ENCODE assay signal across 15 cellular contexts in genomic region chr12:26874501-26875296, GRCh38. TPM values are rescaled to one million over a fixed set of nuclear protein-coding genes. Genes with fewer than 3 reads are reported as not detected.
DNase-seq lines count a peak whose midpoint lies in the region; ATAC-seq and TF ChIP-seq lines count a peak whose summit lies in the region.
"Had no signal": no experiment of that assay in that cellular context is flagged by ENCODE, and none has a peak within 500 bp of the region (broad histone marks: within the 10 kb centered on the region; RNA-seq: fewer than 3 reads in every experiment).

No MANE protein-coding gene starts in this region.

- peak overlapping the region; percentile 70 for H3K27ac Mint-ChIP-seq in type B pancreatic cell

- H3K27me3 Mint-ChIP-seq in type B pancreatic cell = no peaks in the 10 kb centered on the region

- no peaks in the 10 kb centered on the region for H3K9me3 Mint-ChIP-seq in type B pancreatic cell
- H3K9me3 Mint-ChIP-seq: activated T-cell treated with anti-CD3 and anti-CD28 coated beads, Interleukin-2, amount 50 U/mL, for 24 hours had no signal

- H3K27me3 ChIP-seq in right atrium auricular region = no peaks in the 10 kb centered on the region
- no peaks in the 10 kb centered on the region for H3K27me3 ChIP-seq in transverse colon
- H3K27me3 ChIP-seq in A673 (replicated peaks; ENCODE audit: insufficient read depth, low read depth, low read length, poor library complexity) = no peaks in the 10 kb centered on the region
- H3K27me3 ChIP-seq: heart left ventricle, upper lobe of left lung had no signal

- H3K27ac ChIP-seq in right atrium auricular region (no peak overlapping the region), transverse colon (no peak overlapping the region), A673 (ENCODE audit: low read depth, low read length, poor library complexity, severe bottlenecking) (no peak overlapping the region)
- H3K27ac ChIP-seq: upper lobe of left lung had no signal

- peaks cover 0 to 37% of the 10 kb centered on the region in 2 donors for H3K4me1 ChIP-seq in right atrium auricular region
- peaks cover 12 to 25% (median 20%) of the 10 kb centered on the region in 4 donors for H3K4me1 ChIP-seq in transverse colon
- peaks cover 7% of the 10 kb centered on the region for H3K4me1 ChIP-seq in A673 (ENCODE audit: insufficient read depth, low read length, poor library complexity, severe bottlenecking)

- ATAC-seq in Right ventricle myocardium inferior (peak; percentile 27), HG02943 (IDR thresholded peaks at IDR 0.05; ENCODE audit: low read depth, unreplicated experiment) (peak; percentile 55)

- intact Hi-C loops in Right ventricle myocardium inferior (cut with DNase I) = no loop called here
- intact Hi-C loops in transverse colon (cut with DNase I; ENCODE audit: low total_unique reads) = no loop called here
- intact Hi-C loops in A673 (cut with micrococcal nuclease; ENCODE audit: unreplicated experiment) = no loop called here

- no peak for TF ChIP-seq POLR2A in transverse colon (IDR thresholded peaks at IDR 0.05)

- DNase-seq in Right ventricle myocardium inferior (ENCODE audit: missing footprints) (no peak), right atrium auricular region (ENCODE audit: low spot score) (no peak), NOMO-1 treated with dmso at 0.1 percent for 144 hours (lab: John Stamatoyannopoulos, UW; ENCODE audit: unreplicated experiment) (peak; percentile 88), type B pancreatic cell (ENCODE audit: extremely low spot score, unreplicated experiment) (no peak), transverse colon (no peak), A673 (ENCODE audit: low spot score) (no peak), NCI-H1048 (lab: John Stamatoyannopoulos, UW) (no peak)
- DNase-seq: 8988T; activated T-cell treated with anti-CD3 and anti-CD28 coated beads, Interleukin-2, amount 50 U/mL, for 24 hours; NCI-H226; stimulated activated CD4-positive, alpha-beta T cell treated with anti-CD3 and anti-CD28 coated beads, Interleukin-2, amount 100 ng/mL, for 48 hours; T-helper 2 cell had no signal

- H3K36me3 ChIP-seq in right atrium auricular region (no peaks in the 10 kb centered on the region), transverse colon (no peaks in the 10 kb centered on the region), A673 (ENCODE audit: insufficient read depth, low read length, poor library complexity, severe bottlenecking) (no peaks in the 10 kb centered on the region)
- H3K36me3 ChIP-seq: heart left ventricle, upper lobe of left lung had no signal

- no peaks in the 10 kb centered on the region for H3K9me3 ChIP-seq in right atrium auricular region
- H3K9me3 ChIP-seq in transverse colon = no peaks in the 10 kb centered on the region
- no peaks in the 10 kb centered on the region for H3K9me3 ChIP-seq in A673 (ENCODE audit: low read depth, low read length, poor library complexity, severe bottlenecking)
- H3K9me3 ChIP-seq: heart left ventricle, upper lobe of left lung had no signal

- in situ Hi-C loops in transverse colon (cut with MboI; ENCODE audit: low pct_ligation_motif_present in 1 of 4, low pct_unique_long_range_greater_than_20kb in 1 of 4, low sequenced_read_pairs in 3 of 4) = no loop called here

- H3K36me3 Mint-ChIP-seq in type B pancreatic cell = peaks cover 8% of the 10 kb centered on the region

- peaks cover 24% of the 10 kb centered on the region for H3K4me1 Mint-ChIP-seq in type B pancreatic cell (ENCODE audit: unreplicated experiment)

- POLR2A ChIA-PET in A673 (lab: Charles Lee; ENCODE audit: low non-redundant PET) = no interaction called here

- CTCF ChIA-PET in A673 (lab: Charles Lee) = no interaction called here

- 73 to 100% methylated on average over 1 to 7 of the region's 7 CpGs for WGBS in transverse colon (ENCODE audit: low coverage in 1 of 2), 2 donors

- TF ChIP-seq CTCF in right atrium auricular region (IDR thresholded peaks at IDR 0.05) (no peak), type B pancreatic cell (conservative IDR thresholded peaks at IDR 0.05) (no peak), transverse colon (IDR thresholded peaks at IDR 0.05) (no peak), A673 (conservative IDR thresholded peaks at IDR 0.05; ENCODE audit: low read depth, low read length) (no peak)

- no peak for TF ChIP-seq EP300 in transverse colon (IDR thresholded peaks at IDR 0.05; ENCODE audit: low read depth)

- no peak overlapping the region for H3K4me3 Mint-ChIP-seq in type B pancreatic cell
- H3K4me3 Mint-ChIP-seq: activated T-cell treated with anti-CD3 and anti-CD28 coated beads, Interleukin-2, amount 50 U/mL, for 24 hours had no signal

- BruUV-seq in A673 (replicated peaks; lab: Mats Ljungman, UMichigan) = no TSS peak

- no peak overlapping the region for H3K4me3 ChIP-seq in right atrium auricular region
- H3K4me3 ChIP-seq in transverse colon = no peak overlapping the region
- no peak overlapping the region for H3K4me3 ChIP-seq in A673 (ENCODE audit: low read depth, low read length, poor library complexity, severe bottlenecking)
- H3K4me3 ChIP-seq: heart left ventricle, upper lobe of left lung had no signal

RNA-seq across cellular contexts. Expression of gene ITPR2, which starts 41.7 kb away (rescaled TPM):
- total RNA-seq in Right ventricle myocardium inferior (14.3 TPM), right atrium auricular region (10 to 100 TPM; 13.0 to 20.7 TPM), type B pancreatic cell (ENCODE audit: low replicate concordance) (33.7 and 80.6 TPM in 2 replicates), transverse colon (10 to 100 TPM; 29.8 to 60.5 (median 41.2) TPM), A673 (2021) (22.6 and 27.3 TPM in 2 replicates)
